24 cellular contexts compared by ENCODE assay signal in the genomic region with DNA sequence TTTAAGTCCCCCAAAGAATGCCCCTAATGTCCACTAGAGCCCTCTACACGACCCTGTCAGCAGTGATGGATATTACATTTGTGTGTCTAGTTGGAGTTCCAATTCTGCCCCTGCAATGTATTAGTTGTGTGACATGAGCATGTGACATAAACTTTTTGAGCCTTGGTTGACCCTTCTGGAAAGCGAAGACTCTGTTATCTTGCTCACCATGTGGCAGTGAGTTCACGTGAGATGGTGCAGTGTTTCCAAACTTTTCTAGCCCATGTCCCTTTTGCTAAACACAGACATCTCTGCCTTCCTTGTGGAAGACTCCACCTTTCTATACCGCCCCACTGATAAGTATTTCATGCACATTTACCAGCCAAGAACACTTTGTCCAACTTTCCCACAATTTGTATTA.
"Had no signal": no experiment of that assay in that cellular context is flagged by ENCODE, and none has a peak within 500 bp of the region (broad histone marks: within the 10 kb centered on the region; RNA-seq: fewer than 3 reads in every experiment).

No MANE protein-coding gene starts in this region.

- H3K4me1 ChIP-seq: right lobe of liver, stomach, testis, transverse colon had no signal

- H2AFZ ChIP-seq: hepatocyte had no signal

- H3K4me3 ChIP-seq: hepatocyte, left ventricle myocardium inferior, lung, ovary, right atrium auricular region, right lobe of liver, smooth muscle cell, stomach, testis, thyroid gland, transverse colon, upper lobe of left lung had no signal

- H3K4me3 Mint-ChIP-seq: mesothelial cell of epicardium; naive B cell; natural killer cell; stimulated activated naive B cell treated with anti-CD40 and anti-IgM and Interleukin-4, amounts not matched to agents 10 μg/mL and 1 μg/mL and 100 μg/mL, for 72 hours had no signal

- H3K4me2 ChIP-seq: hepatocyte, smooth muscle cell had no signal

- H3K36me3 Mint-ChIP-seq: mesothelial cell of epicardium; naive B cell; natural killer cell; stimulated activated naive B cell treated with anti-CD40 and anti-IgM and Interleukin-4, amounts not matched to agents 10 μg/mL and 1 μg/mL and 100 μg/mL, for 72 hours had no signal

- H3K27me3 Mint-ChIP-seq: naive B cell; progenitor cell of endocrine pancreas; stimulated activated naive B cell treated with anti-CD40 and anti-IgM and Interleukin-4, amounts not matched to agents 10 μg/mL and 1 μg/mL and 100 μg/mL, for 72 hours had no signal

- H3K9me3 ChIP-seq: left ventricle myocardium inferior, ovary, right atrium auricular region, right lobe of liver, stomach, testis, thyroid gland, transverse colon, upper lobe of left lung had no signal

- H3K27ac ChIP-seq: hepatocyte, left ventricle myocardium inferior, ovary, right atrium auricular region, right lobe of liver, stomach, testis, thyroid gland, transverse colon, upper lobe of left lung had no signal

- H3K27ac Mint-ChIP-seq: mesothelial cell of epicardium; natural killer cell; progenitor cell of endocrine pancreas; stimulated activated naive B cell treated with anti-CD40 and anti-IgM and Interleukin-4, amounts not matched to agents 10 μg/mL and 1 μg/mL and 100 μg/mL, for 72 hours had no signal

- H3K4me1 Mint-ChIP-seq: mesothelial cell of epicardium, natural killer cell had no signal

- H3K36me3 ChIP-seq: left ventricle myocardium inferior, ovary, right atrium auricular region, right lobe of liver, stomach, thyroid gland, transverse colon, upper lobe of left lung had no signal

- ATAC-seq: natural killer cell; right lobe of liver; stimulated activated naive B cell treated with anti-CD40 and anti-IgM and Interleukin-4, amounts not matched to agents 10 μg/mL and 1 μg/mL and 100 μg/mL, for 72 hours; stimulated activated naive CD8-positive, alpha-beta T cell treated with anti-CD3 and anti-CD28 coated beads, Interleukin-15, Interleukin-2, amounts not matched to agents 100 U/mL and 50 U/mL, for 24 hours had no signal

- H3K9me3 Mint-ChIP-seq: mesothelial cell of epicardium; naive B cell; natural killer cell; stimulated activated naive B cell treated with anti-CD40 and anti-IgM and Interleukin-4, amounts not matched to agents 10 μg/mL and 1 μg/mL and 100 μg/mL, for 72 hours had no signal

- DNase-seq: islet precursor cell; left ventricle myocardium inferior; mesendoderm; naive B cell; natural killer cell; ovary; right lobe of liver; stimulated activated CD4-positive, alpha-beta T cell treated with anti-CD3 and anti-CD28 coated beads, Interleukin-1b, Interleukin-23, amount 100 ng/mL, for 48 hours; stimulated activated CD4-positive, alpha-beta T cell treated with anti-CD3 and anti-CD28 coated beads, Interleukin-2, amount 100 ng/mL, for 48 hours; stimulated activated CD4-positive, alpha-beta T cell treated with anti-CD3 and anti-CD28 coated beads, Interleukin-4, amount 100 ng/mL, for 4 hours; stimulated activated CD8-positive, alpha-beta memory T cell treated with anti-CD3 and anti-CD28 coated beads, Interleukin-4, amount 100 ng/mL, for 48 hours; stimulated activated naive B cell treated with anti-CD40 and anti-IgM and Interleukin-4, amounts not matched to agents 10 μg/mL and 1 μg/mL and 100 μg/mL, for 72 hours; stimulated activated naive CD8-positive, alpha-beta T cell treated with anti-CD3 and anti-CD28 coated beads, Interleukin-15, Interleukin-2, amounts not matched to agents 100 U/mL and 50 U/mL, for 24 hours; stomach; testis; thyroid gland; transverse colon; upper lobe of left lung had no signal

- H3K27me3 ChIP-seq: hepatocyte, ovary, right atrium auricular region, right lobe of liver, stomach, testis, thyroid gland, transverse colon, upper lobe of left lung had no signal

- H3K79me2 ChIP-seq: hepatocyte had no signal
